ENCODE assay signal across 19 cellular contexts in the genomic region with DNA sequence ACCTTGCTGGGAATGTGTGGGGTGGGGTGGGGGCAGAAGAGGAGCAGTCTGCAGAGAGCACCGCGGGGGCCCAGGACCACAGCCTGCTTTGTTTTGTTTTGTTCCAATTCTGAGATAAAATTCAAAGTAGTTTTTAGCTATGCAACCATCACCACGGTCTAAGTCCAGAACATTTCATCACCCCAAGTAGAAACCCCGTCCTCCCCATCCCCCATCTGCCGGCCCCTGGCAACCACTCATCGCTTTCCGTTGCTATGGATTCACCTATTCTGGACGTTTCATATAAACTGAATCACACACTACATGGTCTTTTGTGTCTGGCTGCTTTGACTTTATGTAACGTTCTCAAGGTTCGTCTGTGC.
"Had no signal": no experiment of that assay in that cellular context is flagged by ENCODE, and none has a peak within 500 bp of the region (broad histone marks: within the 10 kb centered on the region; RNA-seq: fewer than 3 reads in every experiment).

No MANE protein-coding gene starts in this region.

- H3K4me1 ChIP-seq: uterus had no signal

- H3K9me3 ChIP-seq: esophagus muscularis mucosa, tibial nerve, uterus had no signal

- H3K4me3 ChIP-seq: esophagus muscularis mucosa, tibial nerve, uterus had no signal

- DNase-seq: activated CD4-positive, alpha-beta memory T cell treated with anti-CD3 and anti-CD28 coated beads, Interleukin-2, amount 10 ng/mL, durations not matched to agents 7 days and 5 days; activated CD4-positive, alpha-beta T cell treated with anti-CD3 and anti-CD28 coated beads for 48 hours; activated CD4-positive, CD25-positive, alpha-beta regulatory T cell; activated naive CD4-positive, alpha-beta T cell treated with anti-CD3 and anti-CD28 coated beads for 36 hours; activated naive CD8-positive, alpha-beta T cell treated with anti-CD3 and anti-CD28 coated beads, Interleukin-2, amount 50 U/mL, for 24 hours; activated T-cell treated with anti-CD3 and anti-CD28 coated beads, Interleukin-2, amount 50 U/mL, for 24 hours; anterior cingulate cortex; effector CD8-positive, alpha-beta T cell; immature natural killer cell; kidney glomerular epithelial cell; natural killer cell; occipital lobe; stimulated activated CD4-positive, alpha-beta T cell treated with anti-CD3 and anti-CD28 coated beads, Interleukin-12 subunit alpha, Interleukin-12 subunit beta, amount 100 ng/mL, for 4 hours; stimulated activated CD4-positive, alpha-beta T cell treated with anti-CD3 and anti-CD28 coated beads, Interleukin-1b, Interleukin-23, amount 100 ng/mL, for 48 hours; stimulated activated naive CD4-positive, alpha-beta T cell treated with Interleukin-2 at 50 U/mL for 16 hours; T-cell; uterus had no signal

- H3K36me3 ChIP-seq: uterus had no signal

- H3K27ac ChIP-seq: esophagus muscularis mucosa, tibial nerve, uterus had no signal

- H3K27me3 ChIP-seq: esophagus muscularis mucosa, tibial nerve, uterus had no signal
